In genomic region chr4:40307627-40308497, GRCh38 we compare ENCODE assay signal across 9 cellular contexts. TPM values are rescaled to one million over a fixed set of nuclear protein-coding genes. Genes with fewer than 3 reads are reported as not detected.
DNase-seq lines count a peak whose midpoint lies in the region; ATAC-seq, FAIRE-seq and TF ChIP-seq lines count a peak whose summit lies in the region.
"Had no signal": no experiment of that assay in that cellular context is flagged by ENCODE, and none has a peak within 500 bp of the region (broad histone marks: within the 10 kb centered on the region; RNA-seq: fewer than 3 reads in every experiment).

No MANE protein-coding gene starts in this region.

- DNase-seq in K562 (ENCODE audit: extremely low read depth in 1 of 4, low spot score in 3 of 4) (peak; percentile 29 to 83 (median 56)), NCI-H2227 (lab: John Stamatoyannopoulos, UW; ENCODE audit: unreplicated experiment) (no peak), dermis blood vessel endothelial cell (no peak), DMS153 treated with DMSO at 0.1 percent for 48 hours (lab: John Stamatoyannopoulos, UW; ENCODE audit: unreplicated experiment) (no peak), foreskin melanocyte (no peak)
- DNase-seq in stimulated activated CD4-positive, alpha-beta T cell treated with anti-CD3 and anti-CD28 coated beads, TNF-alpha, amount 100 ng/mL, for 1 hour (ENCODE audit: low read depth in 3 of 3, low spot score in 1 of 3), result peak; percentile 33 to 47 (median 36)

- H3K4me3 ChIP-seq in OCI-LY3 (ENCODE audit: low read length) (peak overlapping the region; percentile 66), K562 (no peak overlapping the region)
- H3K4me3 ChIP-seq: gastrocnemius medialis had no signal

- no peaks in the 10 kb centered on the region for H3K9me1 ChIP-seq in K562 (ENCODE audit: control insufficient read depth, insufficient read depth, low read length)

- CTCF ChIA-PET in K562 (lab: Yijun Ruan, JAX; ENCODE audit: low intra/inter-chr PET ratio), result interaction anchor here (0.7 to 2.3 kb wide), 3 partner anchors 18 to 253 kb away, joined by 3 to 20 read pairs (median 3); no protein-coding TSS in a partner anchor

- BruUV-seq in K562 (replicated peaks; lab: Mats Ljungman, UMichigan), result no TSS peak

- in situ Hi-C loops in K562 (cut with MboI), result no loop called here

- H3K79me2 ChIP-seq in OCI-LY3 (ENCODE audit: low read length), result peaks cover 3% of the 10 kb centered on the region; the same call in 1 of the 2 replicates
- H3K79me2 ChIP-seq in K562 (ENCODE audit: control insufficient read depth, insufficient read depth, low read length), result no peaks in the 10 kb centered on the region

- intact Hi-C loops in K562 (cut with micrococcal nuclease), result loop anchor here (2.0 to 5.0 kb wide), 4 partner anchors 41 to 251 kb away; partner anchors contain the start of gene N4BP2

- H3K9me3 ChIP-seq in OCI-LY3 (ENCODE audit: insufficient read depth, low read length) (peaks cover 6% of the 10 kb centered on the region; the same call in 1 of the 2 replicates), K562 (replicated peaks; ENCODE audit: control insufficient read depth, insufficient read depth, low read depth, low read length) (0 out of 2 replicates have a peak, but pooled peaks cover 6% of the 10 kb centered on the region)
- H3K9me3 ChIP-seq: gastrocnemius medialis had no signal

- POLR2A ChIA-PET in K562 (lab: Yijun Ruan, JAX), result interaction anchor here (0.5 to 2.2 kb wide), 6 partner anchors 9 to 252 kb away, joined by 3 to 8 read pairs (median 3); no protein-coding TSS in a partner anchor

- peaks cover 4% of the 10 kb centered on the region for H3K36me3 ChIP-seq in OCI-LY3 (replicated peaks; ENCODE audit: low read depth, low read length)
- no peaks in the 10 kb centered on the region for H3K36me3 ChIP-seq in K562 (ENCODE audit: control insufficient read depth, insufficient read depth, low read length)
- H3K36me3 ChIP-seq: gastrocnemius medialis had no signal

- peak overlapping the region; percentile 76 for H3K4me2 ChIP-seq in OCI-LY3 (ENCODE audit: low read length)
- peak overlapping the region; percentile 21; the same call in 1 of the 2 replicates for H3K4me2 ChIP-seq in K562 (ENCODE audit: insufficient read depth, low read length)

- WGBS in K562 (ENCODE audit: insufficient coverage, low coverage, missing lambda C conversion rate), result 25% methylated on average over 15 of the region's 15 CpGs

- H2AFZ ChIP-seq in OCI-LY3 (ENCODE audit: low read depth, low read length) (peak overlapping the region; percentile 43; the same call in 1 of the 2 replicates), K562 (ENCODE audit: low read depth, low read length) (peak overlapping the region; percentile 61)

- peak overlapping the region; percentile 78 for H3K27ac ChIP-seq in OCI-LY3 (ENCODE audit: low read length)
- H3K27ac ChIP-seq in K562 (ENCODE audit: extremely low read depth, low read depth, low read length), result peak overlapping the region; percentile 37; the same call in 2 of the 3 replicates
- H3K27ac ChIP-seq: gastrocnemius medialis had no signal

- peak; percentile 84 for FAIRE-seq in K562 (lab: Jason Lieb, UNC)

- ATAC-seq in K562, result peak; percentile 59
- ATAC-seq: gastrocnemius medialis had no signal

- H4K20me1 ChIP-seq in OCI-LY3 (ENCODE audit: insufficient read depth, low read length) (no peaks in the 10 kb centered on the region), K562 (replicated peaks; ENCODE audit: control insufficient read depth, insufficient read depth, low read length) (no peaks in the 10 kb centered on the region)

- peak; percentile 38 for TF ChIP-seq CTCF in OCI-LY3 (IDR thresholded peaks at IDR 0.05; ENCODE audit: low read depth, low read length)
- TF ChIP-seq CTCF in K562 (IDR thresholded peaks at IDR 0.05 in 2 of 3, conservative IDR thresholded peaks at IDR 0.05 in 1 of 3; ENCODE audit: insufficient read depth in 2 of 3, low read depth in 1 of 3, low read length in 3 of 3), result peak in 2 of 3 experiments; percentile 29 to 53; a peak in 3 of 6 replicates

- peak overlapping the region; percentile 56 for H3K9ac ChIP-seq in OCI-LY3 (ENCODE audit: low read length)
- no peak overlapping the region for H3K9ac ChIP-seq in K562 (ENCODE audit: insufficient read depth in 1 of 2, low read depth in 2 of 2, low read length in 2 of 2)

- H3K27me3 ChIP-seq in OCI-LY3 (ENCODE audit: low read depth, low read length), result no peaks in the 10 kb centered on the region
- no peaks in the 10 kb centered on the region for H3K27me3 ChIP-seq in K562 (ENCODE audit: control insufficient read depth in 2 of 2, insufficient read depth in 2 of 2, low read length in 2 of 2)
- H3K27me3 ChIP-seq: gastrocnemius medialis had no signal

- peak; percentile 85 for TF ChIP-seq EP300 in K562 (IDR thresholded peaks at IDR 0.05; ENCODE audit: low read length)

- peak; percentile 13 for TF ChIP-seq POLR2A in GM19099 (IDR thresholded peaks at IDR 0.05; ENCODE audit: extremely low read depth, insufficient read length, low read depth)
- TF ChIP-seq POLR2A in K562 (conservative IDR thresholded peaks at IDR 0.05), result no peak

- TF ChIP-seq RAD21 in K562 (CRISPR knock-in tag; conservative IDR thresholded peaks at IDR 0.05 in 1 of 2, IDR thresholded peaks at IDR 0.05 in 1 of 2), result peak; percentile 43 to 58

- peaks cover 56% of the 10 kb centered on the region for H3K4me1 ChIP-seq in OCI-LY3 (ENCODE audit: low read length)
- H3K4me1 ChIP-seq in K562 (replicated peaks in 1 of 2; ENCODE audit: control insufficient read depth in 2 of 2, insufficient read depth in 2 of 2, low read length in 2 of 2), result peaks cover 3 to 41% of the 10 kb centered on the region in 2 experiments
- H3K4me1 ChIP-seq: gastrocnemius medialis had no signal

TF ChIP-seq in K562, 482 proteins besides CTCF, POLR2A, EP300 and RAD21 (continues in another document):
- TF ChIP-seq GATA2 (CRISPR knock-in tag; IDR thresholded peaks at IDR 0.05) (peak; percentile 77), PHB (CRISPR knock-in tag; IDR thresholded peaks at IDR 0.05) (no peak), SMAD4 (CRISPR knock-in tag; conservative IDR thresholded peaks at IDR 0.05) (peak; percentile 77), FOXJ2 (tag; IDR thresholded peaks at IDR 0.05) (no peak), TFAM (CRISPR knock-in tag; conservative IDR thresholded peaks at IDR 0.05) (no peak), ZNF146 (CRISPR knock-in tag; IDR thresholded peaks at IDR 0.05; ENCODE audit: unreplicated experiment) (no peak), PRMT5 (CRISPR knock-in tag; IDR thresholded peaks at IDR 0.05) (no peak), CBFA2T3 (IDR thresholded peaks at IDR 0.05) (peak; percentile 94), ZNF445 (CRISPR knock-in tag; IDR thresholded peaks at IDR 0.05; ENCODE audit: low read depth) (no peak)

RNA-seq across cellular contexts. Expression of gene CHRNA9, which starts 27.3 kb away (rescaled TPM):
- total RNA-seq in K562 (2011; cell fraction: chromatin; rRNA removed; ENCODE audit: low replicate concordance), result not detected in 2 replicates
- total RNA-seq in K562 (2011; cell fraction: nucleolus; rRNA removed), result not detected in 2 replicates
- not detected in 2 replicates for total RNA-seq in K562 (2011; cell fraction: nucleoplasm; rRNA removed)
- total RNA-seq in K562 (2014; rRNA removed) (not detected in 2 replicates), K562 (2014; rRNA removed; fragmentation: Illumina TruSeq; extraction: Trizol) (not detected in 2 replicates), K562 (2015; rRNA removed; fragmentation: Illumina TruSeq; extraction: Trizol) (not detected in 2 replicates), K562 (2021) (not detected in 2 replicates), dermis blood vessel endothelial cell (not detected in 2 replicates)
- polyA plus RNA-seq in K562 (2011; rRNA removed) (not detected in 2 replicates), K562 (2014; fragmentation: Illumina TruSeq; extraction: Trizol) (not detected in 2 replicates), K562 (2014; fragmentation: Nextera tagmentation; extraction: Ambion mirVana) (not detected), K562 (2014; rRNA removed) (not detected in 2 replicates)
- not detected in 2 replicates for polyA plus RNA-seq in K562 (2011; cell fraction: cytosol; rRNA removed)
- polyA plus RNA-seq in K562 (2011; cell fraction: nucleus; rRNA removed), result not detected in 2 replicates
- polyA plus RNA-seq in K562 (2012), result not detected in 2 replicates
- polyA minus RNA-seq in K562 (2011; rRNA and poly(A)+ RNA removed), result not detected in 2 replicates
- polyA minus RNA-seq in K562 (2011; cell fraction: cytosol; rRNA and poly(A)+ RNA removed), result 0.55 and 0.76 TPM in 2 replicates
- polyA minus RNA-seq in K562 (2011; cell fraction: nucleus; rRNA and poly(A)+ RNA removed), result not detected in 2 replicates
- total RNA-seq: gastrocnemius medialis had no signal

Comparison
In these comparisons a context has a peak if more than half of its experiments do, and no peak if none do; other contexts are left out.
1. DNase-seq: peak in K562 (4 of 4) and stimulated activated CD4-positive, alpha-beta T cell treated with anti-CD3 and anti-CD28 coated beads, TNF-alpha, amount 100 ng/mL, for 1 hour (3 of 3); none in NCI-H2227 (single experiment), dermis blood vessel endothelial cell (single experiment), DMS153 treated with DMSO at 0.1 percent for 48 hours (single experiment) and foreskin melanocyte (single experiment).